8 cellular contexts compared by ENCODE assay signal in the genomic region with DNA sequence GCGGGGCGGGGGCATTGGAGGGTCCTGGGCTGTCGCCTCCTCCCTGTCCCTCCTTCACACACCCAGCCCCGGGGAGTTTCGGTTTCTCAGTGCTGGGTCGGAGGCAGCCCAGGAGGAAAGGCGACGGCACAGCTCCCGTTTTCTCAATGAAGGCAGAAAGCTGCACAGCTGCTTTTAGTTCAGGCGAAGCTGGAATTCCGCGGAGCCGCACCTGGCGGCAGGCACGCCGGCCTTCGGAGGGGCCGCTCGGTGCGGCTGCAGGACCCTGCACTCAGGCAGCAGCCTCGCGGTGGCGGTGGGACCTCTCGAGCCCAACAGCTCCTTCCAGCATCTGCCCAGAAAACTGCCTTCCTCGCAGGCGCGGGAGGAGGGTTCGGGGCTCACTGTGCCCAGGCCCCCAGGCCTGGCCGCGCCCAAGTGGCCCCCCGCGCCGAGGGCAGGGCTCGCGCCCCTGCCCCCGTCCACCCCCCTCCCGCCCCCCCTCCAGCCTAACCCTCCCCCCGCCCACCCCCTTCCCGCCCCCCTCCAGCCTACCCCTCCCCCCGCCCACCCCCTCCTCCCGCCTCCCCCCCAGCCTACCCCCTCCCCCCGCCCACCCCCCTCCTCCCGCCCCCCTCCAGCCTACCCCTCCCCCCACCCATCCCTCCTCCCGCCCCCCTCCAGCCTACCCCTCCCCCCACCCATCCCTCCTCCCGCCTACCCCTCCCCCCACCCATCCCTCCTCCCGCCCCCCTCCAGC. TPM values are rescaled to one million over a fixed set of nuclear protein-coding genes. Genes with fewer than 3 reads are reported as not detected.
DNase-seq lines count a peak whose midpoint lies in the region; ATAC-seq and TF ChIP-seq lines count a peak whose summit lies in the region.

No MANE protein-coding gene starts in this region.

- H3K36me3 Mint-ChIP-seq in H9 (ENCODE audit: insufficient read depth in 1 of 3, low read depth in 3 of 3): peaks cover 0 to 4% (median 2%) of the 10 kb centered on the region in 3 experiments; a peak in 3 of 7 replicates

- no peak for ATAC-seq in mucosa of descending colon
- ATAC-seq in HG03159 (IDR thresholded peaks at IDR 0.05; ENCODE audit: unreplicated experiment): no peak

- H3K9ac ChIP-seq in H9 (ENCODE audit: extremely low read depth, insufficient read length, low read length) (no peak overlapping the region), mammary epithelial cell (ENCODE audit: insufficient read depth, low read length) (peak overlapping the region; percentile 61)

- peaks cover 6 to 9% of the 10 kb centered on the region in 2 experiments for H3K9me3 Mint-ChIP-seq in H9

- H3K4me2 ChIP-seq in H9 (ENCODE audit: insufficient read depth, insufficient read length, low read length) (peak overlapping the region; percentile 24), mammary epithelial cell (ENCODE audit: insufficient read depth, low read depth, low read length) (peak overlapping the region; percentile 97)

- H3K4me3 Mint-ChIP-seq in H9: no peak overlapping the region; a peak in 1 of 5 replicates

- H3K27me3 ChIP-seq in H9 (ENCODE audit: insufficient read depth, low read length): peaks cover 35% of the 10 kb centered on the region
- no peaks in the 10 kb centered on the region for H3K27me3 ChIP-seq in mammary epithelial cell (ENCODE audit: insufficient read depth, low read length)

- H3T11ph ChIP-seq in H9 (ENCODE audit: low read length): no peak overlapping the region

- CTCF ChIA-PET in mammary epithelial cell (lab: Charles Lee; ENCODE audit: low non-redundant PET): no interaction called here

- no peak overlapping the region for H3K4ac ChIP-seq in H9 (ENCODE audit: low read depth, low read length)

- no peak overlapping the region for H4K5ac ChIP-seq in H9 (ENCODE audit: insufficient read length, low read depth, low read length)

- H3K9me3 ChIP-seq in H9 (ENCODE audit: control insufficient read depth, low read depth, low read length): no peaks in the 10 kb centered on the region
- no peaks in the 10 kb centered on the region for H3K9me3 ChIP-seq in mammary epithelial cell (replicated peaks; ENCODE audit: insufficient read depth, low read length)
- no peaks in the 10 kb centered on the region for H3K9me3 ChIP-seq in mucosa of descending colon

- H4K20me1 ChIP-seq in H9 (ENCODE audit: control insufficient read depth, insufficient read depth, insufficient read length): no peaks in the 10 kb centered on the region
- H4K20me1 ChIP-seq in mammary epithelial cell (ENCODE audit: insufficient read depth, low read length): no peaks in the 10 kb centered on the region

- no peaks in the 10 kb centered on the region for H3K79me1 ChIP-seq in H9 (ENCODE audit: insufficient read depth, low read depth, low read length, poor library complexity, severe bottlenecking)

- no peak overlapping the region for H2BK12ac ChIP-seq in H9 (ENCODE audit: insufficient read length, low read depth, low read length)

- H3K27ac Mint-ChIP-seq in H9: no peak overlapping the region

- no peak overlapping the region for H4K91ac ChIP-seq in H9 (ENCODE audit: insufficient read length, low read depth, low read length)

- H3K56ac ChIP-seq in H9 (ENCODE audit: insufficient read length, low read depth, low read length): no peak overlapping the region

- in situ Hi-C loops in ACHN (cut with HindIII; ENCODE audit: low pct_ligation_motif_present, low pct_unique_long_range_greater_than_20kb, low sequenced_read_pairs) (no loop called here), mammary epithelial cell (cut with MboI; ENCODE audit: low sequenced_read_pairs in 2 of 2) (no loop called here)

- no peak overlapping the region for H2BK20ac ChIP-seq in H9 (ENCODE audit: low read depth, low read length, poor library complexity, severe bottlenecking)

- WGBS in H9 (ENCODE audit: extremely low coverage, insufficient read length, low lambda C conversion rate): no CpG with 5 or more reads among the region's 46 CpGs
- WGBS in mammary epithelial cell (ENCODE audit: low coverage, missing lambda C conversion rate): 0% methylated on average over 1 of the region's 46 CpGs

- peaks cover 11 to 13% of the 10 kb centered on the region in 2 experiments for H3K4me1 Mint-ChIP-seq in H9

- H3K27ac ChIP-seq in H9 (ENCODE audit: insufficient read length, low read depth, low read length) (no peak overlapping the region), mammary epithelial cell (ENCODE audit: insufficient read depth, low read depth, low read length) (peak overlapping the region; percentile 39)

- TF ChIP-seq CTCF in H9 (conservative IDR thresholded peaks at IDR 0.05): no peak
- TF ChIP-seq CTCF in mammary epithelial cell (conservative IDR thresholded peaks at IDR 0.05 in 1 of 2, IDR thresholded peaks at IDR 0.05 in 1 of 2; ENCODE audit: extremely low read depth in 1 of 2, insufficient read depth in 1 of 2, low read depth in 1 of 2, low read length in 2 of 2): peak; percentile 2 to 39
- no peak for TF ChIP-seq CTCF in mucosa of descending colon (IDR thresholded peaks at IDR 0.05)

- no peak overlapping the region for H2AFZ ChIP-seq in H9 (ENCODE audit: low read length)
- H2AFZ ChIP-seq in mammary epithelial cell (ENCODE audit: low read depth, low read length): peak overlapping the region; percentile 91

- H3K14ac ChIP-seq in H9 (ENCODE audit: insufficient read depth, low read length): no peak overlapping the region

- intact Hi-C loops in mammary epithelial cell (cut with micrococcal nuclease): no loop called here
- intact Hi-C loops in mucosa of descending colon (cut with DNase I, micrococcal nuclease): no loop called here

- H2BK120ac ChIP-seq in H9 (ENCODE audit: low read depth, low read length, poor library complexity, severe bottlenecking): no peak overlapping the region

- DNase-seq in ACHN: peak; percentile 29
- peak; percentile 72 for DNase-seq in H9
- no peak for DNase-seq in mammary epithelial cell
- DNase-seq in mucosa of descending colon: peak in 2 of 3 donors; percentile 15 to 26
- no peak for DNase-seq in AG08395 (ENCODE audit: low spot score)
- DNase-seq in NCI-H1048 (lab: John Stamatoyannopoulos, UW): no peak
- DNase-seq in HPDE6-E6E7 (ENCODE audit: extremely low spot score): no peak

- dilution Hi-C loops in mammary epithelial cell (cut with HindIII; ENCODE audit: low sequenced_read_pairs): no loop called here

- no peak overlapping the region for H2AK5ac ChIP-seq in H9 (ENCODE audit: insufficient read length, low read length)

- no peak overlapping the region for H3K18ac ChIP-seq in H9 (ENCODE audit: insufficient read length, low read depth, low read length)

- no peak overlapping the region for H2BK15ac ChIP-seq in H9 (ENCODE audit: low read depth, low read length)

- peaks cover 61% of the 10 kb centered on the region for H3K27me3 Mint-ChIP-seq in H9 (ENCODE audit: low read depth)

- H3K4me1 ChIP-seq in H9 (ENCODE audit: insufficient read depth, low read length): no peaks in the 10 kb centered on the region
- peaks cover 26% of the 10 kb centered on the region for H3K4me1 ChIP-seq in mammary epithelial cell (ENCODE audit: insufficient read depth, low read length)
- H3K4me1 ChIP-seq in mucosa of descending colon (ENCODE audit: low read depth): peaks cover 17% of the 10 kb centered on the region

- no TSS peak for BruUV-seq in mammary epithelial cell (replicated peaks; lab: Mats Ljungman, UMichigan)

- H3K4me3 ChIP-seq in mammary epithelial cell (replicated peaks in 1 of 3; ENCODE audit: insufficient read depth in 1 of 3, low read depth in 2 of 3, low read length in 3 of 3) (peak overlapping the region; percentile 51 to 59 (median 52)), mucosa of descending colon (no peak overlapping the region)

- H3K79me2 ChIP-seq in H9 (ENCODE audit: insufficient read depth, low read length) (no peaks in the 10 kb centered on the region), mammary epithelial cell (ENCODE audit: insufficient read depth, low read length) (peaks cover 5% of the 10 kb centered on the region)

- no peak overlapping the region for H4K8ac ChIP-seq in H9 (replicated peaks; ENCODE audit: insufficient read length, low read depth, low read length)

- H3K23me2 ChIP-seq in H9 (ENCODE audit: insufficient read length, low read depth, low read length, poor library complexity, severe bottlenecking): peaks cover 5% of the 10 kb centered on the region

- H3K36me3 ChIP-seq in mammary epithelial cell (ENCODE audit: insufficient read depth, low read length) (no peaks in the 10 kb centered on the region), mucosa of descending colon (ENCODE audit: low read depth) (no peaks in the 10 kb centered on the region)

- H2BK5ac ChIP-seq in H9 (ENCODE audit: insufficient read length, low read length): no peak overlapping the region

- no peak overlapping the region for H3K23ac ChIP-seq in H9 (ENCODE audit: insufficient read length, low read depth, low read length)

RNA-seq across cellular contexts. Expression of a gene that starts 4.8 kb away (rescaled TPM):
- total RNA-seq in H9 (2021): 0.15 TPM in 1 of 2 replicates, not detected in the other
- total RNA-seq in mammary epithelial cell: under 1 TPM in 1 of 2 donors, not detected in 1; 0.92 TPM
- 3.4 TPM for polyA plus RNA-seq in mammary epithelial cell
- 1.8 TPM for polyA minus RNA-seq in mammary epithelial cell
- total RNA-seq in mucosa of descending colon: under 1 TPM; 0.23 to 0.60 (median 0.58) TPM

Comparison
In these comparisons a context has a peak if more than half of its experiments do, and no peak if none do; other contexts are left out.
1. DNase-seq: peak in ACHN (single experiment), H9 (single experiment) and mucosa of descending colon (2 of 3); none in mammary epithelial cell (single experiment), AG08395 (single experiment), NCI-H1048 (single experiment) and HPDE6-E6E7 (single experiment).
2. CTCF ChIP-seq: peak in mammary epithelial cell (2 of 2); none in H9 (single experiment) and mucosa of descending colon (single experiment).